In the genomic region with DNA sequence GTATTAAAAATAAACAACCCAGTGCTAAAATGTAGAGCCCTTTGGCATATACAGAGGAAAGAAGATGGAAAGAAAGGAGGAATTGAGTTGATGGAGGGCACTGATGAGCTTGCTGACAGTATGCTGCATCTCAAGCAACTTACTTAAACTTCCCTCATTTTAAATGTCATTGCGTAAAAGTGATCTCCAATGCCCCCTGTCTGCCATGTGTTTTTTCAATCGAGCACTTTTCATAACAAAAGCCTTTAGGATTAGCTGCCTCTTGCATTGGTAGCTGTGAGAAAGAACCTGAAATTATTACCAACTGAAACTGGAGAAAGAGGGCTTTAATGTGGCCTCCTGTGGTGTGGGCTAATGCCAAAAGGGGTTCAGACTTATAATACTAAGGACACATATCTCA, we compare ENCODE assay signal across 16 cellular contexts.
DNase-seq lines count a peak whose midpoint lies in the region; ATAC-seq, FAIRE-seq and TF ChIP-seq lines count a peak whose summit lies in the region.
"Had no signal": no experiment of that assay in that cellular context is flagged by ENCODE, and none has a peak within 500 bp of the region (broad histone marks: within the 10 kb centered on the region; RNA-seq: fewer than 3 reads in every experiment).

No MANE protein-coding gene starts in this region.

- TF ChIP-seq EP300 in HepG2 (IDR thresholded peaks at IDR 0.05; ENCODE audit: low read depth in 2 of 2, low read length in 2 of 2) (no peak), HepG2 (CRISPR knock-in tag; IDR thresholded peaks at IDR 0.05; ENCODE audit: borderline replicate concordance) (no peak)

- TF ChIP-seq RAD21 in HepG2 (CRISPR knock-in tag; IDR thresholded peaks at IDR 0.05): no peak

- H3K9ac ChIP-seq in HepG2 (ENCODE audit: insufficient read depth, low read depth, low read length) (no peak overlapping the region), OCI-LY1 (ENCODE audit: low read length) (no peak overlapping the region)

- no peaks in the 10 kb centered on the region for H3K9me2 ChIP-seq in OCI-LY1 (ENCODE audit: low read depth, low read length)

- H3K4me1 ChIP-seq in HepG2 (ENCODE audit: insufficient read depth, low read length) (no peaks in the 10 kb centered on the region), right lobe of liver (no peaks in the 10 kb centered on the region), OCI-LY1 (ENCODE audit: insufficient read depth, low read length, severe bottlenecking) (no peaks in the 10 kb centered on the region)
- H3K4me1 ChIP-seq: spleen had no signal

- no peak overlapping the region for H3K4me3 ChIP-seq in HepG2 (replicated peaks in 1 of 3; ENCODE audit: insufficient read depth in 1 of 3, low read depth in 2 of 3, low read length in 3 of 3)
- H3K4me3 ChIP-seq in right lobe of liver: no peak overlapping the region
- no peak overlapping the region for H3K4me3 ChIP-seq in OCI-LY1 (ENCODE audit: low read depth, low read length, poor library complexity, severe bottlenecking)
- H3K4me3 ChIP-seq in fibroblast of mammary gland (ENCODE audit: control insufficient read depth, low read depth, low read length): no peak overlapping the region
- H3K4me3 ChIP-seq: esophagus squamous epithelium, spleen had no signal

- FAIRE-seq in HepG2 (lab: Jason Lieb, UNC): no peak
- FAIRE-seq: GM18507 had no signal

- no peaks in the 10 kb centered on the region for H3K27me3 ChIP-seq in HepG2 (ENCODE audit: control insufficient read depth in 1 of 2, insufficient read depth in 2 of 2, low read length in 2 of 2)
- no peaks in the 10 kb centered on the region for H3K27me3 ChIP-seq in right lobe of liver
- H3K27me3 ChIP-seq in OCI-LY1 (ENCODE audit: insufficient read depth, low read length): no peaks in the 10 kb centered on the region
- H3K27me3 ChIP-seq: esophagus squamous epithelium had no signal

- TF ChIP-seq POLR2A in HepG2 (IDR thresholded peaks at IDR 0.05; ENCODE audit: insufficient read depth in 1 of 2, low read depth in 2 of 2, low read length in 2 of 2): no peak
- TF ChIP-seq POLR2A in right lobe of liver (IDR thresholded peaks at IDR 0.05): no peak

- H3K9me3 ChIP-seq in HepG2 (ENCODE audit: low read length) (no peaks in the 10 kb centered on the region), right lobe of liver (no peaks in the 10 kb centered on the region), OCI-LY1 (ENCODE audit: low read length) (no peaks in the 10 kb centered on the region)
- H3K9me3 ChIP-seq: esophagus squamous epithelium had no signal

- ATAC-seq in HepG2 (no peak), right lobe of liver (no peak), HG03457 (IDR thresholded peaks at IDR 0.05; ENCODE audit: unreplicated experiment) (no peak)
- ATAC-seq: activated CD4-positive, CD25-positive, alpha-beta regulatory T cell treated with anti-CD3 and anti-CD28 coated beads, Interleukin-2, amount 50 U/mL, for 24 hours; HCT116; stimulated activated memory B cell treated with anti-CD40 and anti-IgM and Interleukin-4, amounts not matched to agents 10 μg/mL and 1 μg/mL and 100 μg/mL, for 72 hours had no signal

- DNase-seq in HepG2 (ENCODE audit: low spot score) (no peak), right lobe of liver (no peak), fibroblast of mammary gland (ENCODE audit: low read depth) (peak; percentile 67), HEK293T (ENCODE audit: extremely low spot score) (no peak), germinal center (ENCODE audit: low spot score) (no peak)
- DNase-seq in stimulated activated CD4-positive, alpha-beta T cell treated with anti-CD3 and anti-CD28 coated beads, Interleukin-12 subunit alpha, Interleukin-12 subunit beta, amount 100 ng/mL, for 4 hours: no peak
- DNase-seq: C1 segment of cervical spinal cord, esophagus squamous epithelium, NCI-H524, spleen had no signal

- H4K20me1 ChIP-seq in HepG2 (ENCODE audit: insufficient read depth, low read length) (no peaks in the 10 kb centered on the region), OCI-LY1 (ENCODE audit: insufficient read depth, low read length) (no peaks in the 10 kb centered on the region)

- in situ Hi-C loops in HepG2 (cut with HindIII; ENCODE audit: extremely low pct_ligation_motif_present, low pct_unique_long_range_greater_than_20kb): no loop called here

- H3K36me3 ChIP-seq in HepG2 (replicated peaks in 1 of 2; ENCODE audit: control insufficient read depth in 1 of 2, insufficient read depth in 2 of 2, low read length in 2 of 2) (no peaks in the 10 kb centered on the region), right lobe of liver (no peaks in the 10 kb centered on the region), OCI-LY1 (ENCODE audit: insufficient read depth, low read length) (no peaks in the 10 kb centered on the region)
- H3K36me3 ChIP-seq: esophagus squamous epithelium, spleen had no signal

- H2AFZ ChIP-seq in HepG2 (ENCODE audit: low read length): no peak overlapping the region
- H2AFZ ChIP-seq in OCI-LY1 (ENCODE audit: low read length): no peak overlapping the region

- H3F3A ChIP-seq in OCI-LY1 (ENCODE audit: insufficient read depth, low read length): no peaks in the 10 kb centered on the region

- CTCF ChIA-PET in HepG2 (lab: Yijun Ruan, JAX; ENCODE audit: low intra/inter-chr PET ratio, low total read pairs): no interaction called here
- CTCF ChIA-PET in HEK293T (lab: Yijun Ruan, JAX): interaction anchor here (0.6 kb wide), 1 partner anchor 174 kb away, joined by 3 read pairs; no protein-coding TSS in a partner anchor

- 3% methylated on average over 2 of the region's 2 CpGs for WGBS in HepG2 (ENCODE audit: low lambda C conversion rate)
- WGBS in right lobe of liver (ENCODE audit: insufficient coverage, low coverage, low lambda C conversion rate, missing lambda C conversion rate): 44% methylated on average over 2 of the region's 2 CpGs

- H3K27ac ChIP-seq in HepG2 (ENCODE audit: extremely low read length, insufficient read depth, low read length) (no peak overlapping the region), right lobe of liver (no peak overlapping the region), OCI-LY1 (ENCODE audit: low read depth, low read length, poor library complexity, severe bottlenecking) (no peak overlapping the region)
- H3K27ac ChIP-seq: esophagus squamous epithelium, spleen had no signal

- POLR2A ChIA-PET in HepG2 (lab: Yijun Ruan, JAX): no interaction called here
- POLR2A ChIA-PET in HEK293T (lab: Yijun Ruan, JAX): no interaction called here

- BruUV-seq in HepG2 (replicated peaks; lab: Mats Ljungman, UMichigan): no TSS peak

- intact Hi-C loops in HepG2 (cut with micrococcal nuclease; ENCODE audit: unreplicated experiment): loop anchor here (2.0 to 5.0 kb wide), 2 partner anchors 485 to 627 kb away; no protein-coding TSS in a partner anchor
- intact Hi-C loops in right lobe of liver (cut with DNase I): no loop called here

- no peak for TF ChIP-seq CTCF in HepG2 (CRISPR knock-in tag; IDR thresholded peaks at IDR 0.05)
- peak in 2 of 4 donors; percentile 9 to 13 for TF ChIP-seq CTCF in right lobe of liver (IDR thresholded peaks at IDR 0.05)
- TF ChIP-seq CTCF in OCI-LY1 (IDR thresholded peaks at IDR 0.05; ENCODE audit: low read length): 0 out of 2 replicates have a peak, but pooled peaks have one; percentile 6
- TF ChIP-seq CTCF in fibroblast of mammary gland (conservative IDR thresholded peaks at IDR 0.05; ENCODE audit: control insufficient read depth, insufficient read depth, low read depth, low read length): peak; percentile 50

- no peak overlapping the region for H3K4me2 ChIP-seq in HepG2 (ENCODE audit: low read depth, low read length)
- no peak overlapping the region for H3K4me2 ChIP-seq in OCI-LY1 (ENCODE audit: low read length)

- no peaks in the 10 kb centered on the region for H3K79me2 ChIP-seq in HepG2 (ENCODE audit: insufficient read depth, low read length)
- no peaks in the 10 kb centered on the region for H3K79me2 ChIP-seq in OCI-LY1 (ENCODE audit: insufficient read depth, low read length)

TF ChIP-seq in HepG2, 621 proteins besides CTCF, POLR2A, EP300 and RAD21:
- TF ChIP-seq KDM1A (CRISPR knock-in tag; IDR thresholded peaks at IDR 0.05) (no peak), DPF2 (CRISPR knock-in tag; IDR thresholded peaks at IDR 0.05; ENCODE audit: borderline replicate concordance, low read depth) (no peak), STAG1 (CRISPR knock-in tag; IDR thresholded peaks at IDR 0.05) (peak; percentile 39), HOXA7 (CRISPR knock-in tag; IDR thresholded peaks at IDR 0.05) (no peak)
- TF ChIP-seq, protein P1, sequence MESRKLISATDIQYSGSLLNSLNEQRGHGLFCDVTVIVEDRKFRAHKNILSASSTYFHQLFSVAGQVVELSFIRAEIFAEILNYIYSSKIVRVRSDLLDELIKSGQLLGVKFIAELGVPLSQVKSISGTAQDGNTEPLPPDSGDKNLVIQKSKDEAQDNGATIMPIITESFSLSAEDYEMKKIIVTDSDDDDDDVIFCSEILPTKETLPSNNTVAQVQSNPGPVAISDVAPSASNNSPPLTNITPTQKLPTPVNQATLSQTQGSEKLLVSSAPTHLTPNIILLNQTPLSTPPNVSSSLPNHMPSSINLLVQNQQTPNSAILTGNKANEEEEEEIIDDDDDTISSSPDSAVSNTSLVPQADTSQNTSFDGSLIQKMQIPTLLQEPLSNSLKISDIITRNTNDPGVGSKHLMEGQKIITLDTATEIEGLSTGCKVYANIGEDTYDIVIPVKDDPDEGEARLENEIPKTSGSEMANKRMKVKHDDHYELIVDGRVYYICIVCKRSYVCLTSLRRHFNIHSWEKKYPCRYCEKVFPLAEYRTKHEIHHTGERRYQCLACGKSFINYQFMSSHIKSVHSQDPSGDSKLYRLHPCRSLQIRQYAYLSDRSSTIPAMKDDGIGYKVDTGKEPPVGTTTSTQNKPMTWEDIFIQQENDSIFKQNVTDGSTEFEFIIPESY (CRISPR knock-in tag; IDR thresholded peaks at IDR 0.05): no peak

TF ChIP-seq in HEK293T, 16 proteins besides CTCF, POLR2A, EP300 and RAD21 (continues in another document):
- TF ChIP-seq FOXK2 (IDR thresholded peaks at IDR 0.05) (no peak), HDGF (IDR thresholded peaks at IDR 0.05; ENCODE audit: borderline replicate concordance) (no peak), TARDBP (IDR thresholded peaks at IDR 0.05) (no peak), L3MBTL2 (conservative IDR thresholded peaks at IDR 0.05) (no peak), NFRKB (IDR thresholded peaks at IDR 0.05) (no peak), CTBP1 (IDR thresholded peaks at IDR 0.05; ENCODE audit: borderline replicate concordance) (no peak), ARNT (IDR thresholded peaks at IDR 0.05) (no peak), ELF4 (IDR thresholded peaks at IDR 0.05) (no peak), FOXA1 (IDR thresholded peaks at IDR 0.05) (no peak), SP1 (IDR thresholded peaks at IDR 0.05) (no peak)
- TF ChIP-seq, protein P2, sequence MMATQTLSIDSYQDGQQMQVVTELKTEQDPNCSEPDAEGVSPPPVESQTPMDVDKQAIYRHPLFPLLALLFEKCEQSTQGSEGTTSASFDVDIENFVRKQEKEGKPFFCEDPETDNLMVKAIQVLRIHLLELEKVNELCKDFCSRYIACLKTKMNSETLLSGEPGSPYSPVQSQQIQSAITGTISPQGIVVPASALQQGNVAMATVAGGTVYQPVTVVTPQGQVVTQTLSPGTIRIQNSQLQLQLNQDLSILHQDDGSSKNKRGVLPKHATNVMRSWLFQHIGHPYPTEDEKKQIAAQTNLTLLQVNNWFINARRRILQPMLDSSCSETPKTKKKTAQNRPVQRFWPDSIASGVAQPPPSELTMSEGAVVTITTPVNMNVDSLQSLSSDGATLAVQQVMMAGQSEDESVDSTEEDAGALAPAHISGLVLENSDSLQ (IDR thresholded peaks at IDR 0.05): no peak
